19 cellular contexts compared by ENCODE assay signal in the genomic region with DNA sequence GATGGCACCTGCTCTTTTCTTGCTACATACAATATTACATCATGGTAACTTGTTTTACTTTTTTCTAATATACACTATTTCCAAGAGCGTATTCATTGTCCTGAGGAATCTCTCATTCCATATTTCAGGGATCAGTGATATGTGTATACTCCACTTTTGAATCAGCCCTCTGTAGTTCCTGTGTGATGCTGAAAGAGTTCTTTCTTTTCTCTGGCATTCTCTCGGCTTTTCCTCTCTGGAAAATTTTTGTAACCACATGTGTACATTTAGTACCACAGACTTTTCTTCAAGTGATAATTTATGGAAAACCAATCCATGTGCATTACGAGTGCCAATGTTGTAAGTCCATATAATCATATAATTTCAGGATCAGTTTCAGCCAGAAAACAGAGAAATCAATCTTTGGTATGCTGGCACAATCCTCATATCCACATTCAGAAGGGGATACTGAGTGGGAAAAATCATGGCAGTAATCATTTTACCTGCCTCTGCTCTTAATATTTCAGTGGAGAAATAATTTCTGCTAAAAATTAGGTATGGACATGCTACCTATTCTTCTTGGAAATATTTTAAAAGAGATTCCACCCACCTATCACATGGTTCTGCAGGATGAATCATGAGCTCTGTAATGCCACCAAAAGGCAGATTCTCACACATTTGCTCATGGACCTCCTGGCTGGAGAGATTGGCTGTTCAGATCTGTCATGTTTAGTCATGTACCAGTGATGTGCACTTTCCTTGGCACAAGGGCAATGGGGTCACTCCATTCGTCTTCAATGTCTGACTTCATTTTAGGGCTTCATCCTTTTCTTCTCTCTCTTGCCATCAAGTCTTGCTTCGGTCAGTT.
DNase-seq lines count a peak whose midpoint lies in the region; ATAC-seq and TF ChIP-seq lines count a peak whose summit lies in the region.
"Had no signal": no experiment of that assay in that cellular context is flagged by ENCODE, and none has a peak within 500 bp of the region (broad histone marks: within the 10 kb centered on the region; RNA-seq: fewer than 3 reads in every experiment).

No MANE protein-coding gene starts in this region.

- no peaks in the 10 kb centered on the region for H3K9me3 ChIP-seq in sigmoid colon
- H3K9me3 ChIP-seq: ovary, Peyer's patch had no signal

- H3K36me3 ChIP-seq in sigmoid colon: no peaks in the 10 kb centered on the region
- H3K36me3 ChIP-seq: ovary, Peyer's patch had no signal

- no peaks in the 10 kb centered on the region for H3K27me3 ChIP-seq in sigmoid colon
- H3K27me3 ChIP-seq: ovary, Peyer's patch had no signal

- TF ChIP-seq CTCF in epithelial cell of esophagus (IDR thresholded peaks at IDR 0.05; ENCODE audit: insufficient read depth, low read depth, low read length, missing control alignments) (no peak), sigmoid colon (IDR thresholded peaks at IDR 0.05) (no peak)

- no peak for TF ChIP-seq POLR2A in sigmoid colon (IDR thresholded peaks at IDR 0.05)

- TF ChIP-seq EP300 in sigmoid colon (IDR thresholded peaks at IDR 0.05): no peak

- WGBS in sigmoid colon, 2 donors: 88 to 90% methylated on average over 5 of the region's 5 CpGs

- intact Hi-C loops in sigmoid colon (cut with DNase I): loop anchor here (5.0 kb wide), 1 partner anchor 162 kb away; no protein-coding TSS in a partner anchor

- H3K4me1 ChIP-seq in sigmoid colon: peaks cover 0 to 85% (median 66%) of the 10 kb centered on the region in 4 donors

- peak overlapping the region in 3 of 4 donors; percentile 3 to 90 (median 85) for H3K27ac ChIP-seq in sigmoid colon
- H3K27ac ChIP-seq: coronary artery, KMS-11, ovary, Peyer's patch had no signal

- no peak for ATAC-seq in GM21576 (IDR thresholded peaks at IDR 0.05; ENCODE audit: unreplicated experiment)
- ATAC-seq: left colon, T-cell had no signal

- H3K4me3 ChIP-seq in epithelial cell of esophagus (ENCODE audit: low read length) (no peak overlapping the region), sigmoid colon (no peak overlapping the region)
- H3K4me3 ChIP-seq: coronary artery, ovary, Peyer's patch had no signal

- peak; percentile 21 for DNase-seq in activated CD4-positive, alpha-beta T cell treated with anti-CD3 and anti-CD28 coated beads for 48 hours
- DNase-seq in activated CD4-positive, alpha-beta T cell treated with anti-CD3 and anti-CD28 coated beads for 4 hours: no peak
- peak; percentile 64 for DNase-seq in M059J (ENCODE audit: low read depth)
- peak; percentile 77 for DNase-seq in epithelial cell of esophagus (ENCODE audit: low read depth)
- DNase-seq in sigmoid colon: no peak
- no peak for DNase-seq in SW480 (ENCODE audit: low spot score)
- no peak for DNase-seq in OCI-M2 (lab: John Stamatoyannopoulos, UW; ENCODE audit: unreplicated experiment)
- DNase-seq: activated B cell treated with CpG ODN at 0.5 μM for 24 hours, GDM1, hippocampal formation, left colon, NCI-H1694 treated with DMSO at 0.1 percent for 48 hours, NCI-H524, ovary, Peyer's patch, T-cell had no signal

Comparison
In these comparisons a context has a peak if more than half of its experiments do, and no peak if none do; other contexts are left out.
1. DNase-seq: peak in activated CD4-positive, alpha-beta T cell treated with anti-CD3 and anti-CD28 coated beads for 48 hours (single experiment), M059J (single experiment) and epithelial cell of esophagus (single experiment); none in activated CD4-positive, alpha-beta T cell treated with anti-CD3 and anti-CD28 coated beads for 4 hours (0 of 2), sigmoid colon (single experiment), SW480 (single experiment) and OCI-M2 (single experiment).